19 cellular contexts compared by ENCODE assay signal in the genomic region with DNA sequence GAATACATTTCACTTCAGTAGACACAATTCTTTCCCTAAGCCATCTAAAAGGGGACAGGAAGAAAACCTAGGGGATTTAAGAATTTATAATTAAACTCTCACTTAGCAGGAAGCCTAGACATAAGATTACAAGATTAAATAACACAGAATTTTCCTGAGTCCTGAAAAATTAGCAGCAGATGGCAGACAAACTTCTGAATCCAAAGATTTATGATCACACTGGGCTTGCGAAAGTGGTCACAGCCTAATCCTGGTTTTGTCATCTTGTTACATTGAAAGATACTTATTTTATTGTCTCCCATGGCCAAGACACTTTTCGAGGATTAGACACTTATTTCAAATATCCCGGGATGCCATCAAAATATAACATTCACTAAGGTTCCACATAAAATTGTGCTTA. TPM values are rescaled to one million over a fixed set of nuclear protein-coding genes. Genes with fewer than 3 reads are reported as not detected.
DNase-seq lines count a peak whose midpoint lies in the region; ATAC-seq and TF ChIP-seq lines count a peak whose summit lies in the region.
"Had no signal": no experiment of that assay in that cellular context is flagged by ENCODE, and none has a peak within 500 bp of the region (broad histone marks: within the 10 kb centered on the region; RNA-seq: fewer than 3 reads in every experiment).

No MANE protein-coding gene starts in this region.

- no peak overlapping the region for H3K9ac ChIP-seq in mammary epithelial cell (ENCODE audit: insufficient read depth, low read length)

- POLR2A ChIA-PET in CD8-positive, alpha-beta T cell (lab: Charles Lee) = no interaction called here
- POLR2A ChIA-PET in activated CD8-positive, alpha-beta T cell treated with anti-CD3 and anti-CD28 coated beads for 36 hours (lab: Charles Lee) = no interaction called here

- in situ Hi-C loops in mammary epithelial cell (cut with MboI; ENCODE audit: low sequenced_read_pairs in 2 of 2) = loop anchor here in 1 of 2 donors (10.0 kb wide), 1 partner anchor 278 kb away; no protein-coding TSS in a partner anchor
- in situ Hi-C loops in ACHN (cut with HindIII; ENCODE audit: low pct_ligation_motif_present, low pct_unique_long_range_greater_than_20kb, low sequenced_read_pairs) = no loop called here

- no TSS peak for BruUV-seq in mammary epithelial cell (replicated peaks; lab: Mats Ljungman, UMichigan)

- H3K9me3 ChIP-seq in CD8-positive, alpha-beta T cell (ENCODE audit: low read length) = no peaks in the 10 kb centered on the region
- H3K9me3 ChIP-seq in mammary epithelial cell (replicated peaks; ENCODE audit: insufficient read depth, low read length) = no peaks in the 10 kb centered on the region
- H3K9me3 ChIP-seq: BE2C, pancreas, uterus had no signal

- H2AFZ ChIP-seq in mammary epithelial cell (ENCODE audit: low read depth, low read length) = no peak overlapping the region

- dilution Hi-C loops in mammary epithelial cell (cut with HindIII; ENCODE audit: low sequenced_read_pairs) = no loop called here

- H3K4me2 ChIP-seq in mammary epithelial cell (ENCODE audit: insufficient read depth, low read depth, low read length) = peak overlapping the region; percentile 71

- H3K36me3 Mint-ChIP-seq in CD8-positive, alpha-beta T cell = peaks cover 58% of the 10 kb centered on the region
- H3K36me3 Mint-ChIP-seq in nephron (ENCODE audit: low read depth) = peaks cover 30% of the 10 kb centered on the region
- peaks cover 55% of the 10 kb centered on the region for H3K36me3 Mint-ChIP-seq in activated CD8-positive, alpha-beta T cell treated with anti-CD3 and anti-CD28 coated beads for 36 hours (ENCODE audit: low read depth)

- DNase-seq in CD8-positive, alpha-beta T cell = no peak
- peak; percentile 61 for DNase-seq in MV-4-11 (lab: John Stamatoyannopoulos, UW)
- no peak for DNase-seq in mammary epithelial cell
- no peak for DNase-seq in DMS114 treated with DMSO at 0.1 percent for 48 hours (lab: John Stamatoyannopoulos, UW; ENCODE audit: unreplicated experiment)
- DNase-seq in activated CD8-positive, alpha-beta T cell treated with anti-CD3 and anti-CD28 coated beads for 36 hours = no peak
- DNase-seq in ACHN = no peak
- DNase-seq: activated CD4-positive, alpha-beta T cell treated with anti-CD3 and anti-CD28 coated beads for 1 hour; BE2C; cerebellar nuclear complex; NCI-H1694 treated with DMSO at 0.1 percent for 48 hours; NCI-H510A; pancreas; stimulated activated naive B cell treated with anti-CD40 and anti-IgM and Interleukin-4, amounts not matched to agents 10 μg/mL and 1 μg/mL and 100 μg/mL, for 72 hours; T-helper 1 cell; uterus had no signal

- CTCF ChIA-PET in CD8-positive, alpha-beta T cell (lab: Charles Lee) = interaction anchor here (1.5 kb wide), 1 partner anchor 337 kb away, joined by 3 read pairs; no protein-coding TSS in a partner anchor
- CTCF ChIA-PET in mammary epithelial cell (lab: Charles Lee; ENCODE audit: low non-redundant PET) = no interaction called here
- CTCF ChIA-PET in activated CD8-positive, alpha-beta T cell treated with anti-CD3 and anti-CD28 coated beads for 36 hours (lab: Charles Lee) = interaction anchor here (1.4 kb wide), 1 partner anchor 336 kb away, joined by 5 read pairs; no protein-coding TSS in a partner anchor

- intact Hi-C loops in CD8-positive, alpha-beta T cell (cut with DNase I, micrococcal nuclease) = loop anchor here in 1 of 2 experiments (10.0 kb wide), 4 partner anchors 178 to 732 kb away; partner anchors contain the start of genes DNMBP, HIF1AN, SLC25A28 and SLF2
- intact Hi-C loops in mammary epithelial cell (cut with micrococcal nuclease) = loop anchor here (10.0 kb wide), 3 partner anchors 178 to 448 kb away; partner anchors contain the start of genes COX15, CUTC and DNMBP
- intact Hi-C loops in activated CD8-positive, alpha-beta T cell treated with anti-CD3 and anti-CD28 coated beads for 36 hours (cut with micrococcal nuclease) = no loop called here

- no peak overlapping the region for H3K4me3 Mint-ChIP-seq in CD8-positive, alpha-beta T cell
- H3K4me3 Mint-ChIP-seq in nephron = peak overlapping the region; percentile 5 to 31 (median 24)
- H3K4me3 Mint-ChIP-seq in activated CD8-positive, alpha-beta T cell treated with anti-CD3 and anti-CD28 coated beads for 36 hours = no peak overlapping the region
- H3K4me3 Mint-ChIP-seq: stimulated activated naive B cell treated with anti-CD40 and anti-IgM and Interleukin-4, amounts not matched to agents 10 μg/mL and 1 μg/mL and 100 μg/mL, for 72 hours had no signal

- H3K9me3 Mint-ChIP-seq in CD8-positive, alpha-beta T cell = no peaks in the 10 kb centered on the region
- H3K9me3 Mint-ChIP-seq in nephron = no peaks in the 10 kb centered on the region
- no peaks in the 10 kb centered on the region for H3K9me3 Mint-ChIP-seq in activated CD8-positive, alpha-beta T cell treated with anti-CD3 and anti-CD28 coated beads for 36 hours
- H3K9me3 Mint-ChIP-seq: stimulated activated naive B cell treated with anti-CD40 and anti-IgM and Interleukin-4, amounts not matched to agents 10 μg/mL and 1 μg/mL and 100 μg/mL, for 72 hours had no signal

- no peaks in the 10 kb centered on the region for H3K27me3 Mint-ChIP-seq in CD8-positive, alpha-beta T cell (ENCODE audit: low read depth)
- no peaks in the 10 kb centered on the region for H3K27me3 Mint-ChIP-seq in nephron (ENCODE audit: low read depth)
- H3K27me3 Mint-ChIP-seq in activated CD8-positive, alpha-beta T cell treated with anti-CD3 and anti-CD28 coated beads for 36 hours = no peaks in the 10 kb centered on the region
- H3K27me3 Mint-ChIP-seq: stimulated activated naive B cell treated with anti-CD40 and anti-IgM and Interleukin-4, amounts not matched to agents 10 μg/mL and 1 μg/mL and 100 μg/mL, for 72 hours had no signal

- no peak overlapping the region for H3K4me3 ChIP-seq in CD8-positive, alpha-beta T cell (ENCODE audit: low read depth, low read length)
- H3K4me3 ChIP-seq in mammary epithelial cell (replicated peaks in 1 of 3; ENCODE audit: insufficient read depth in 1 of 3, low read depth in 2 of 3, low read length in 3 of 3) = no peak overlapping the region
- H3K4me3 ChIP-seq: pancreas, skin epidermis, uterus had no signal

- peaks cover 24% of the 10 kb centered on the region for H3K4me1 ChIP-seq in CD8-positive, alpha-beta T cell (ENCODE audit: insufficient read depth, low read length)
- peaks cover 30% of the 10 kb centered on the region for H3K4me1 ChIP-seq in mammary epithelial cell (ENCODE audit: insufficient read depth, low read length)
- H3K4me1 ChIP-seq: BE2C had no signal

- H3K36me3 ChIP-seq in CD8-positive, alpha-beta T cell (ENCODE audit: insufficient read depth, low read length) = peaks cover 6% of the 10 kb centered on the region
- peaks cover 5% of the 10 kb centered on the region for H3K36me3 ChIP-seq in mammary epithelial cell (ENCODE audit: insufficient read depth, low read length)
- H3K36me3 ChIP-seq: BE2C, uterus had no signal

- 73% methylated on average over 3 of the region's 3 CpGs for WGBS in mammary epithelial cell (ENCODE audit: low coverage, missing lambda C conversion rate)

- no peak overlapping the region for H3K27ac ChIP-seq in CD8-positive, alpha-beta T cell (ENCODE audit: low read depth, low read length)
- H3K27ac ChIP-seq in mammary epithelial cell (ENCODE audit: insufficient read depth, low read depth, low read length) = no peak overlapping the region
- H3K27ac ChIP-seq: pancreas, RWPE1, uterus had no signal

- peaks cover 67% of the 10 kb centered on the region for H3K79me2 ChIP-seq in mammary epithelial cell (ENCODE audit: insufficient read depth, low read length)

- H3K4me1 Mint-ChIP-seq in CD8-positive, alpha-beta T cell (ENCODE audit: low read depth) = peaks cover 64% of the 10 kb centered on the region
- peaks cover 51% of the 10 kb centered on the region for H3K4me1 Mint-ChIP-seq in nephron
- H3K4me1 Mint-ChIP-seq in activated CD8-positive, alpha-beta T cell treated with anti-CD3 and anti-CD28 coated beads for 36 hours (ENCODE audit: low read depth) = peaks cover 40% of the 10 kb centered on the region

- no peaks in the 10 kb centered on the region for H4K20me1 ChIP-seq in mammary epithelial cell (ENCODE audit: insufficient read depth, low read length)

- H3K27me3 ChIP-seq in CD8-positive, alpha-beta T cell (ENCODE audit: insufficient read depth, low read length) = no peaks in the 10 kb centered on the region
- no peaks in the 10 kb centered on the region for H3K27me3 ChIP-seq in mammary epithelial cell (ENCODE audit: insufficient read depth, low read length)
- H3K27me3 ChIP-seq: BE2C, pancreas, uterus had no signal

- H3K27ac Mint-ChIP-seq in CD8-positive, alpha-beta T cell = peak overlapping the region; percentile 46
- peak overlapping the region in 2 of 3 experiments; percentile 21 to 23 for H3K27ac Mint-ChIP-seq in nephron
- H3K27ac Mint-ChIP-seq in activated CD8-positive, alpha-beta T cell treated with anti-CD3 and anti-CD28 coated beads for 36 hours = no peak overlapping the region
- H3K27ac Mint-ChIP-seq: stimulated activated naive B cell treated with anti-CD40 and anti-IgM and Interleukin-4, amounts not matched to agents 10 μg/mL and 1 μg/mL and 100 μg/mL, for 72 hours had no signal

- ATAC-seq in CD8-positive, alpha-beta T cell = no peak
- no peak for ATAC-seq in activated CD8-positive, alpha-beta T cell treated with anti-CD3 and anti-CD28 coated beads for 36 hours
- ATAC-seq in HG03442 (IDR thresholded peaks at IDR 0.05; ENCODE audit: unreplicated experiment) = no peak
- ATAC-seq: pancreas; stimulated activated naive B cell treated with anti-CD40 and anti-IgM and Interleukin-4, amounts not matched to agents 10 μg/mL and 1 μg/mL and 100 μg/mL, for 72 hours had no signal

- TF ChIP-seq CTCF in CD8-positive, alpha-beta T cell (IDR thresholded peaks at IDR 0.05) = no peak
- TF ChIP-seq CTCF in mammary epithelial cell (conservative IDR thresholded peaks at IDR 0.05 in 1 of 2, IDR thresholded peaks at IDR 0.05 in 1 of 2; ENCODE audit: extremely low read depth in 1 of 2, insufficient read depth in 1 of 2, low read depth in 1 of 2, low read length in 2 of 2) = no peak
- no peak for TF ChIP-seq CTCF in nephron (IDR thresholded peaks at IDR 0.05; ENCODE audit: unreplicated experiment in 3 of 3)
- TF ChIP-seq CTCF in activated CD8-positive, alpha-beta T cell treated with anti-CD3 and anti-CD28 coated beads for 36 hours (IDR thresholded peaks at IDR 0.05) = no peak

RNA-seq across cellular contexts. Expression of gene ERLIN1, which starts 2.9 kb away (rescaled TPM):
- total RNA-seq in CD8-positive, alpha-beta T cell = 1 to 10 TPM; 2.0 to 3.1 TPM
- 10 to 100 TPM; 31.5 to 44.3 TPM for total RNA-seq in mammary epithelial cell
- polyA plus RNA-seq in mammary epithelial cell = 42.5 TPM
- polyA minus RNA-seq in mammary epithelial cell = 33.5 TPM
- 10 to 100 TPM; 16.6 to 17.0 TPM for total RNA-seq in activated CD8-positive, alpha-beta T cell treated with anti-CD3 and anti-CD28 coated beads for 36 hours

RNA-seq across cellular contexts. Expression of gene CHUK, which starts 46.5 kb away (rescaled TPM):
- total RNA-seq in CD8-positive, alpha-beta T cell = 10 to 100 TPM; 19.7 to 22.9 TPM
- total RNA-seq in mammary epithelial cell = 10 to 100 TPM; 19.1 to 21.8 TPM
- 10.5 TPM for polyA plus RNA-seq in mammary epithelial cell
- 29.5 TPM for polyA minus RNA-seq in mammary epithelial cell
- total RNA-seq in activated CD8-positive, alpha-beta T cell treated with anti-CD3 and anti-CD28 coated beads for 36 hours = 10 to 100 TPM; 24.7 to 26.1 TPM

Comparison
In these comparisons a context has a peak if more than half of its experiments do, and no peak if none do; other contexts are left out.
1. H3K4me3 Mint-ChIP-seq: peak in nephron (3 of 3); none in CD8-positive, alpha-beta T cell (single experiment) and activated CD8-positive, alpha-beta T cell treated with anti-CD3 and anti-CD28 coated beads for 36 hours (single experiment).
2. RNA of gene ERLIN1, which starts 2.9 kb away (total RNA-seq): 31.5 to 44.3 TPM in mammary epithelial cell and 16.6 to 17.0 TPM in activated CD8-positive, alpha-beta T cell treated with anti-CD3 and anti-CD28 coated beads for 36 hours; 2.0 to 3.1 TPM in CD8-positive, alpha-beta T cell; every median in the first group is over 4 times any median in the second.